In the genomic region with DNA sequence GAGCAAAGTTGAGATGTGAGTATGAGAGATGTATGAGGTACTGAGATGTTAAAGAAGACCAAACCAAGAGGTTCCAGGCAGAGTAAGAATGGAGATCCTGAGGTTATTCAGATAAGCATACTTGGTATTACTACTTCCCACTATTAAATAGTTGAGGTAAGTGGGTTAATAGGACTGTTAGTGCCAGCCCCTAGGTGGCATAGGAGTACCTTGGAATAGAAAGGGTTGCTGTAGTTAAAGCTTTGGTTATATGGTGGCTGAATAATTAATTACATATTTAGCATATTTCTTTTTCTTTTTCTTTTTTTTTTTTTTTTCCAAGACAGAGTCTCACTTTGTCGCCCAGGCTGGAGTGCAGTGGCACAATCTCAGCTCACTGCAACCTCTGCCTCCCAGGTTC, we compare ENCODE assay signal across 12 cellular contexts.
A peak's percentile ranks its signal among the peaks of the same experiment; 100 is the strongest.
DNase-seq lines count a peak whose midpoint lies in the region; ATAC-seq, FAIRE-seq and TF ChIP-seq lines count a peak whose summit lies in the region.
"Had no signal": no experiment of that assay in that cellular context is flagged by ENCODE, and none has a peak within 500 bp of the region (broad histone marks: within the 10 kb centered on the region; RNA-seq: fewer than 3 reads in every experiment).

No MANE protein-coding gene starts in this region.

- no peak for TF ChIP-seq CTCF in liver (IDR thresholded peaks at IDR 0.05; ENCODE audit: low read depth, low read length, missing input control)
- TF ChIP-seq CTCF in HepG2 (CRISPR knock-in tag; IDR thresholded peaks at IDR 0.05): no peak
- peak; percentile 26; the same call in 1 of the 2 replicates for TF ChIP-seq CTCF in OCI-LY1 (IDR thresholded peaks at IDR 0.05; ENCODE audit: low read length)
- TF ChIP-seq CTCF in spleen (IDR thresholded peaks at IDR 0.05 in 8 of 11, conservative IDR thresholded peaks at IDR 0.05 in 3 of 11): no peak

- no peaks in the 10 kb centered on the region for H3K9me2 ChIP-seq in OCI-LY1 (ENCODE audit: low read depth, low read length)

- in situ Hi-C loops in HepG2 (cut with HindIII; ENCODE audit: extremely low pct_ligation_motif_present, low pct_unique_long_range_greater_than_20kb): no loop called here

- H3K36me3 ChIP-seq in liver (ENCODE audit: control insufficient read depth in 4 of 4, insufficient read depth in 3 of 4, low read depth in 1 of 4, low read length in 3 of 4) (no peaks in the 10 kb centered on the region), HepG2 (replicated peaks in 1 of 2; ENCODE audit: control insufficient read depth in 1 of 2, insufficient read depth in 2 of 2, low read length in 2 of 2) (no peaks in the 10 kb centered on the region), OCI-LY1 (ENCODE audit: insufficient read depth, low read length) (no peaks in the 10 kb centered on the region), spleen (no peaks in the 10 kb centered on the region)

- CTCF ChIA-PET in HepG2 (lab: Yijun Ruan, JAX; ENCODE audit: low intra/inter-chr PET ratio, low total read pairs): no interaction called here

- H2AFZ ChIP-seq in HepG2 (ENCODE audit: low read length) (no peak overlapping the region), OCI-LY1 (ENCODE audit: low read length) (no peak overlapping the region)

- H3K4me1 ChIP-seq in liver (ENCODE audit: control insufficient read depth in 4 of 4, insufficient read depth in 4 of 4, low read length in 3 of 4): no peaks in the 10 kb centered on the region
- H3K4me1 ChIP-seq in HepG2 (ENCODE audit: insufficient read depth, low read length): no peaks in the 10 kb centered on the region
- no peaks in the 10 kb centered on the region for H3K4me1 ChIP-seq in OCI-LY1 (ENCODE audit: insufficient read depth, low read length, severe bottlenecking)
- no peaks in the 10 kb centered on the region for H3K4me1 ChIP-seq in spleen

- TF ChIP-seq POLR2A in HepG2 (IDR thresholded peaks at IDR 0.05; ENCODE audit: insufficient read depth in 1 of 2, low read depth in 2 of 2, low read length in 2 of 2): no peak
- TF ChIP-seq POLR2A in spleen (IDR thresholded peaks at IDR 0.05): no peak

- H3K27me3 ChIP-seq in liver (ENCODE audit: control insufficient read depth in 4 of 4, insufficient read depth in 4 of 4, low read length in 3 of 4) (no peaks in the 10 kb centered on the region), HepG2 (ENCODE audit: control insufficient read depth in 1 of 2, insufficient read depth in 2 of 2, low read length in 2 of 2) (no peaks in the 10 kb centered on the region), OCI-LY1 (ENCODE audit: insufficient read depth, low read length) (no peaks in the 10 kb centered on the region), spleen (replicated peaks in 1 of 7) (no peaks in the 10 kb centered on the region)

- peak; percentile 7 to 16 for TF ChIP-seq RAD21 in liver (IDR thresholded peaks at IDR 0.05)
- TF ChIP-seq RAD21 in HepG2 (CRISPR knock-in tag; IDR thresholded peaks at IDR 0.05): no peak

- POLR2A ChIA-PET in HepG2 (lab: Yijun Ruan, JAX): no interaction called here

- intact Hi-C loops in HepG2 (cut with micrococcal nuclease; ENCODE audit: unreplicated experiment): no loop called here
- intact Hi-C loops in spleen (cut with DNase I; ENCODE audit: low total_unique reads): no loop called here

- BruUV-seq in HepG2 (replicated peaks; lab: Mats Ljungman, UMichigan): no TSS peak

- H3K79me2 ChIP-seq in HepG2 (ENCODE audit: insufficient read depth, low read length) (no peaks in the 10 kb centered on the region), OCI-LY1 (ENCODE audit: insufficient read depth, low read length) (no peaks in the 10 kb centered on the region)

- DNase-seq in HepG2 (ENCODE audit: low spot score) (no peak), cerebellar cortex (ENCODE audit: low spot score) (peak; percentile 14), DMS153 treated with DMSO at 0.1 percent for 48 hours (lab: John Stamatoyannopoulos, UW; ENCODE audit: unreplicated experiment) (no peak), spleen (no peak)
- DNase-seq in stimulated activated CD4-positive, alpha-beta T cell treated with anti-CD3 and anti-CD28 coated beads, Interleukin-4, amount 100 ng/mL, for 4 hours: no peak
- DNase-seq: amygdala, C1 segment of cervical spinal cord, NCI-H2107 had no signal

- H3K9me3 ChIP-seq in liver (ENCODE audit: control insufficient read depth in 4 of 4, low read length in 3 of 4) (no peaks in the 10 kb centered on the region), HepG2 (ENCODE audit: low read length) (peaks cover 96% of the 10 kb centered on the region), OCI-LY1 (ENCODE audit: low read length) (no peaks in the 10 kb centered on the region), spleen (peaks cover 0 to 19% (median 3%) of the 10 kb centered on the region in 8 donors)

- WGBS in liver: 67% methylated on average over 1 of the region's 1 CpG
- 36% methylated on average over 1 of the region's 1 CpG for WGBS in HepG2 (ENCODE audit: low lambda C conversion rate)
- WGBS in spleen, 5 donors: 81 to 100% (median 87%) methylated on average over 1 of the region's 1 CpG

- H3K4me2 ChIP-seq in HepG2 (ENCODE audit: low read depth, low read length) (no peak overlapping the region), OCI-LY1 (ENCODE audit: low read length) (no peak overlapping the region)

- H4K20me1 ChIP-seq in HepG2 (ENCODE audit: insufficient read depth, low read length) (no peaks in the 10 kb centered on the region), OCI-LY1 (ENCODE audit: insufficient read depth, low read length) (no peaks in the 10 kb centered on the region)

- H3K9ac ChIP-seq in liver (ENCODE audit: low read depth in 1 of 2, low read length in 2 of 2) (no peak overlapping the region), HepG2 (ENCODE audit: insufficient read depth, low read depth, low read length) (no peak overlapping the region), OCI-LY1 (ENCODE audit: low read length) (no peak overlapping the region)

- ATAC-seq in HepG2: no peak
- no peak for ATAC-seq in HG03045 (IDR thresholded peaks at IDR 0.05; ENCODE audit: unreplicated experiment)
- ATAC-seq: esophagus mucosa had no signal

- H3K4me3 ChIP-seq in liver (ENCODE audit: low read depth in 1 of 3, low read length in 3 of 3) (no peak overlapping the region), HepG2 (replicated peaks in 1 of 3; ENCODE audit: insufficient read depth in 1 of 3, low read depth in 2 of 3, low read length in 3 of 3) (no peak overlapping the region), OCI-LY1 (ENCODE audit: low read depth, low read length, poor library complexity, severe bottlenecking) (no peak overlapping the region), spleen (no peak overlapping the region)

- H3K27ac ChIP-seq in liver (ENCODE audit: low read depth in 1 of 2, low read length in 2 of 2): no peak overlapping the region
- no peak overlapping the region for H3K27ac ChIP-seq in HepG2 (ENCODE audit: extremely low read length, insufficient read depth, low read length)
- H3K27ac ChIP-seq in OCI-LY1 (ENCODE audit: low read depth, low read length, poor library complexity, severe bottlenecking): no peak overlapping the region
- H3K27ac ChIP-seq in spleen: no peak overlapping the region

- no peaks in the 10 kb centered on the region for H3F3A ChIP-seq in OCI-LY1 (ENCODE audit: insufficient read depth, low read length)

- TF ChIP-seq EP300 in HepG2 (IDR thresholded peaks at IDR 0.05; ENCODE audit: low read depth in 2 of 2, low read length in 2 of 2) (no peak), HepG2 (CRISPR knock-in tag; IDR thresholded peaks at IDR 0.05; ENCODE audit: borderline replicate concordance) (no peak)

- FAIRE-seq in HepG2 (lab: Jason Lieb, UNC): no peak

TF ChIP-seq in liver, 16 proteins besides CTCF, POLR2A, EP300 and RAD21 (continues in another document):
- TF ChIP-seq GABPA (IDR thresholded peaks at IDR 0.05 in 1 of 2, conservative IDR thresholded peaks at IDR 0.05 in 1 of 2) (no peak), JUND (IDR thresholded peaks at IDR 0.05) (no peak), ATF3 (IDR thresholded peaks at IDR 0.05) (no peak), RXRA (IDR thresholded peaks at IDR 0.05) (no peak), YY1 (IDR thresholded peaks at IDR 0.05) (no peak), EGR1 (IDR thresholded peaks at IDR 0.05; ENCODE audit: low read depth in 2 of 2) (no peak), HNF4G (IDR thresholded peaks at IDR 0.05) (no peak)

TF ChIP-seq in HepG2, 621 proteins besides CTCF, POLR2A, EP300 and RAD21:
- TF ChIP-seq MTF1 (CRISPR knock-in tag; IDR thresholded peaks at IDR 0.05) (no peak), NCOA2 (CRISPR knock-in tag; IDR thresholded peaks at IDR 0.05) (no peak), PHB2 (IDR thresholded peaks at IDR 0.05; ENCODE audit: partially characterized antibody) (no peak), ZFP36L2 (CRISPR knock-in tag; IDR thresholded peaks at IDR 0.05) (no peak), PAX8 (CRISPR knock-in tag; IDR thresholded peaks at IDR 0.05; ENCODE audit: borderline replicate concordance) (no peak), ZNF788 (CRISPR knock-in tag; IDR thresholded peaks at IDR 0.05; ENCODE audit: borderline replicate concordance) (no peak), ZNF766 (CRISPR knock-in tag; IDR thresholded peaks at IDR 0.05; ENCODE audit: borderline replicate concordance) (no peak), THAP8 (CRISPR knock-in tag; IDR thresholded peaks at IDR 0.05; ENCODE audit: borderline replicate concordance) (no peak)
